ENCODE assay signal across 26 cellular contexts in the genomic region with DNA sequence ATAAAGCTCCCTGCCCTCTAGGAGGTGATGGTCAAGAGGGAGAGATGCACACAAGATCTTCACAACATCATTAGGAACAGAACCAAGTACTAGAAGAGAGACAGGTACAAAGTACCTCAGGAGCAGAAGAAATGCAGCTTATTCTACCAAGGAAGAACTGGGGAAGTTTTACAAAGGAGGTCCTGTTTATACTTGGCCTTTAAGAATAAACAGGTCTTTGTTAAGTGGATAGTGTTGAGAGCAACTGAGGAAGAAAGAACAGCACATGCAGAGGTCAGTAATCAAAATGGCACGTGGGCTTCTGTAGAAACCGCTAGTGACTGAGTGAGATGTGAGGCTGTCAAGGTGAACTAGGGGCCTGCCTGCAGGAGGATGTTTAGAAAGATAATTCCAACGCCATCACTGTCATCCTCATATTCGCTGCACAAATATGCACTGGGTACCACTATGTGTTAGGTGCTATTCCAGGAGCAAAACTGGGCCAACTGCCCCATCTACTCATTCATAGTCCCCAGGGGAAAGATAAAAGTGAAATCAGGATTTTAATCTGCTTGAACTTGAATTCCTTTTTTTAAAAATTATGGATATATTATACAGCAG.
"Had no signal": no experiment of that assay in that cellular context is flagged by ENCODE, and none has a peak within 500 bp of the region (broad histone marks: within the 10 kb centered on the region; RNA-seq: fewer than 3 reads in every experiment).

No MANE protein-coding gene starts in this region.

- H3K4me1 ChIP-seq: parathyroid adenoma, psoas muscle, right lobe of liver, sigmoid colon, stomach, thyroid gland, upper lobe of right lung, uterus had no signal

- DNase-seq: naive thymus-derived CD8-positive, alpha-beta T cell; nephron progenitor cell; nucleus accumbens; ovary; posterior cingulate gyrus; psoas muscle; right cardiac atrium; right lobe of liver; sigmoid colon; small intestine; stimulated activated CD4-positive, alpha-beta T cell treated with anti-CD3 and anti-CD28 coated beads, Interleukin-15, amount 100 ng/mL, for 24 hours; stimulated activated CD4-positive, alpha-beta T cell treated with anti-CD3 and anti-CD28 coated beads, Interleukin-2, amount 100 ng/mL, for 24 hours; stimulated activated CD4-positive, alpha-beta T cell treated with anti-CD3 and anti-CD28 coated beads, Interleukin-2, amount 100 ng/mL, for 48 hours; stimulated activated CD4-positive, alpha-beta T cell treated with anti-CD3 and anti-CD28 coated beads, Interleukin-4, amount 100 ng/mL, for 24 hours; stimulated activated naive B cell treated with anti-CD40 and anti-IgM and Interleukin-4, amounts not matched to agents 10 μg/mL and 1 μg/mL and 100 μg/mL, for 72 hours; stimulated activated naive CD4-positive, alpha-beta T cell treated with Interleukin-2 at 50 U/mL for 16 hours; stomach; thyroid gland; upper lobe of right lung; uterus had no signal

- H3K4me3 ChIP-seq: ovary, psoas muscle, right lobe of liver, sigmoid colon, stomach, thoracic aorta, thyroid gland, tibial nerve, upper lobe of right lung, uterus had no signal

- H3K27ac ChIP-seq: neutrophil, ovary, parathyroid adenoma, psoas muscle, right lobe of liver, sigmoid colon, stomach, thoracic aorta, thyroid gland, tibial nerve, upper lobe of right lung, uterus had no signal

- H2AFZ ChIP-seq: parathyroid adenoma had no signal

- H3K27me3 ChIP-seq: neutrophil, ovary, right lobe of liver, sigmoid colon, stomach, thyroid gland, tibial nerve, upper lobe of right lung, uterus had no signal

- H3K79me2 ChIP-seq: parathyroid adenoma had no signal

- ATAC-seq: naive thymus-derived CD8-positive, alpha-beta T cell; natural killer cell treated with Interleukin-12 subunit alpha and Interleukin-12 subunit beta and Interleukin-15 and Interleukin-18, amount 100 ng/mL, for 72 hours; psoas muscle; right cardiac atrium; right lobe of liver; stimulated activated effector memory CD8-positive, alpha-beta T cell treated with anti-CD3 and anti-CD28 coated beads, Interleukin-12 subunit alpha, Interleukin-12 subunit beta, amount 100 ng/mL, for 72 hours; stimulated activated naive B cell treated with anti-CD40 and anti-IgM and Interleukin-4, amounts not matched to agents 10 μg/mL and 1 μg/mL and 100 μg/mL, for 72 hours; upper lobe of right lung had no signal

- H3K9me3 ChIP-seq: neutrophil, ovary, psoas muscle, right lobe of liver, stomach, thoracic aorta, thyroid gland, tibial nerve, upper lobe of right lung, uterus had no signal

- H3K36me3 ChIP-seq: neutrophil, ovary, right lobe of liver, sigmoid colon, stomach, thoracic aorta, thyroid gland, tibial nerve, upper lobe of right lung, uterus had no signal
